In the genomic region with DNA sequence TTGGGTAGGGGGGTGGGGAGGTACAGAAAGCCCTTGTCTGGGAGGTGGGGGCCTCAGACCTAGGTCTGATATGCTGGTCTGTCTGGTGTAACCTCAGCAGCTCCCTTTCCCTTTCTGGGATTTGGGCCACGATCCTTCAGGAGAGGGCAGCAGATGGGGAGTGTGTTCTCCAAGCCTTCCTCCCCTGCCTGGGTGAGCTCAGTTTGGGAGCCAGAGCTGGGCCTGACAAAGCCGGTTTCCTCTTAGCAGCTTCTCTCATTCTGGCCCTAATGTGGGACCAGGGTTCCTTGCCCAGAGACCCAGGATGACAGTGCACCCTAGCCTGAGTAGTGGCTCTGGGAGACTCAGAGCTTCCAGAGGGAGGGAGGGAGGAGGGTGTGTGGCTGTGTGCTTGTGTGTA, we compare ENCODE assay signal across 19 cellular contexts.
DNase-seq lines count a peak whose midpoint lies in the region; ATAC-seq, FAIRE-seq and TF ChIP-seq lines count a peak whose summit lies in the region.
"Had no signal": no experiment of that assay in that cellular context is flagged by ENCODE, and none has a peak within 500 bp of the region (broad histone marks: within the 10 kb centered on the region; RNA-seq: fewer than 3 reads in every experiment).

No MANE protein-coding gene starts in this region.

- no peak overlapping the region; the same call in 1 of the 2 replicates for H3K4me2 ChIP-seq in K562 (ENCODE audit: insufficient read depth, low read length)

- H3K36me3 ChIP-seq in K562 (ENCODE audit: control insufficient read depth, insufficient read depth, low read length) (peaks cover 36% of the 10 kb centered on the region; the same call in 2 of the 3 replicates), left lung (peaks cover 0 to 64% of the 10 kb centered on the region in 2 donors), spleen (peaks cover 0 to 74% (median 10%) of the 10 kb centered on the region in 6 donors), MG63 (peaks cover 91% of the 10 kb centered on the region)

- H3K4me1 Mint-ChIP-seq in HFFc6 (ENCODE audit: low read depth): peaks cover 43% of the 10 kb centered on the region

- WGBS in K562 (ENCODE audit: insufficient coverage, low coverage, missing lambda C conversion rate): 55% methylated on average over 2 of the region's 2 CpGs
- WGBS in spleen, 5 donors: 56 to 100% (median 75%) methylated on average over 1 to 2 of the region's 2 CpGs

- H3K79me2 ChIP-seq in K562 (ENCODE audit: control insufficient read depth, insufficient read depth, low read length): no peaks in the 10 kb centered on the region

- peak overlapping the region; percentile 42; the same call in 1 of the 2 replicates for H3K27ac Mint-ChIP-seq in HFFc6

- ATAC-seq in K562 (peak; percentile 43), left lung (peak; percentile 9)
- ATAC-seq: activated CD4-positive, CD25-positive, alpha-beta regulatory T cell treated with anti-CD3 and anti-CD28 coated beads, Interleukin-2, amount 50 U/mL, for 24 hours; GM12878; naive thymus-derived CD4-positive, alpha-beta T cell had no signal

- H3K9me3 ChIP-seq in K562 (replicated peaks; ENCODE audit: control insufficient read depth, insufficient read depth, low read depth, low read length): no peaks in the 10 kb centered on the region
- H3K9me3 ChIP-seq in left lung: no peaks in the 10 kb centered on the region
- H3K9me3 ChIP-seq in spleen: no peaks in the 10 kb centered on the region
- H3K9me3 ChIP-seq in MG63: no peaks in the 10 kb centered on the region
- H3K9me3 ChIP-seq: Caco-2 had no signal

- H3K9me3 Mint-ChIP-seq in HFFc6: no peaks in the 10 kb centered on the region
- H3K9me3 Mint-ChIP-seq: naive thymus-derived CD4-positive, alpha-beta T cell had no signal

- no peak for TF ChIP-seq RAD21 in K562 (CRISPR knock-in tag; conservative IDR thresholded peaks at IDR 0.05 in 1 of 2, IDR thresholded peaks at IDR 0.05 in 1 of 2)

- DNase-seq in HFFc6 (no peak), K562 (ENCODE audit: extremely low read depth in 1 of 4, low spot score in 3 of 4) (no peak), left lung (no peak), spleen (no peak), posterior cingulate gyrus (no peak), MG63 (no peak), DMS53 (lab: John Stamatoyannopoulos, UW) (no peak)
- DNase-seq: activated effector memory CD4-positive, alpha-beta T cell treated with anti-CD3 and anti-CD28 coated beads, Interleukin-2, amount 50 U/mL, for 16 hours; amniotic stem cell; Caco-2; Kasumi-1; naive thymus-derived CD4-positive, alpha-beta T cell; NCI-H1436; NCI-H2227 treated with DMSO at 0.1 percent for 48 hours; stimulated activated CD4-positive, alpha-beta T cell treated with anti-CD3 and anti-CD28 coated beads, Interleukin-15, amount 100 ng/mL, for 24 hours had no signal

- FAIRE-seq in K562 (lab: Jason Lieb, UNC): peak; percentile 6
- FAIRE-seq: G401.6, GM12878 had no signal

- no peak for TF ChIP-seq EP300 in K562 (IDR thresholded peaks at IDR 0.05; ENCODE audit: low read length)

- intact Hi-C loops in K562 (cut with micrococcal nuclease) (no loop called here), left lung (cut with DNase I) (no loop called here), spleen (cut with DNase I; ENCODE audit: low total_unique reads) (no loop called here), posterior cingulate gyrus (cut with DNase I) (no loop called here)

- no peak overlapping the region for H3K4me3 Mint-ChIP-seq in HFFc6
- H3K4me3 Mint-ChIP-seq: naive thymus-derived CD4-positive, alpha-beta T cell had no signal

- H3K27ac ChIP-seq in K562 (ENCODE audit: extremely low read depth, low read depth, low read length) (0 out of 3 replicates have a peak overlapping the region, but pooled peaks have one; percentile 34), left lung (peak overlapping the region in 1 of 2 donors; percentile 7), spleen (peak overlapping the region in 5 of 8 donors; percentile 41 to 95 (median 88))

- no peaks in the 10 kb centered on the region for H3K9me1 ChIP-seq in K562 (ENCODE audit: control insufficient read depth, insufficient read depth, low read length)

- H3K27me3 ChIP-seq in K562 (ENCODE audit: control insufficient read depth in 2 of 2, insufficient read depth in 2 of 2, low read length in 2 of 2): no peaks in the 10 kb centered on the region
- no peaks in the 10 kb centered on the region for H3K27me3 ChIP-seq in left lung
- no peaks in the 10 kb centered on the region for H3K27me3 ChIP-seq in spleen (replicated peaks in 1 of 7)
- H3K27me3 ChIP-seq in MG63: no peaks in the 10 kb centered on the region

- H3K4me3 ChIP-seq in K562 (no peak overlapping the region), left lung (no peak overlapping the region), spleen (no peak overlapping the region), MG63 (no peak overlapping the region)
- H3K4me3 ChIP-seq: coronary artery, GM12878 had no signal

- TF ChIP-seq POLR2A in K562 (conservative IDR thresholded peaks at IDR 0.05) (no peak), spleen (IDR thresholded peaks at IDR 0.05) (no peak)

- H4K20me1 ChIP-seq in K562 (replicated peaks; ENCODE audit: control insufficient read depth, insufficient read depth, low read length): no peaks in the 10 kb centered on the region; the same call in 1 of the 2 replicates

- H3K4me1 ChIP-seq in K562 (replicated peaks in 1 of 2; ENCODE audit: control insufficient read depth in 2 of 2, insufficient read depth in 2 of 2, low read length in 2 of 2): peaks cover 5 to 55% of the 10 kb centered on the region in 2 experiments; a peak in 4 of 5 replicates
- H3K4me1 ChIP-seq in left lung: peaks cover 6 to 27% of the 10 kb centered on the region in 2 donors
- H3K4me1 ChIP-seq in spleen: peaks cover 9 to 75% (median 55%) of the 10 kb centered on the region in 6 donors

- POLR2A ChIA-PET in K562 (lab: Yijun Ruan, JAX): interaction anchor here (0.6 to 1.7 kb wide), 5 partner anchors 10 to 183 kb away, joined by 3 to 4 read pairs (median 4); no protein-coding TSS in a partner anchor

- CTCF ChIA-PET in K562 (lab: Yijun Ruan, JAX; ENCODE audit: low intra/inter-chr PET ratio): no interaction called here

- H3K36me3 Mint-ChIP-seq in HFFc6 (ENCODE audit: low read depth): peaks cover 18% of the 10 kb centered on the region; the same call in 1 of the 2 replicates

- no peak overlapping the region for H2AFZ ChIP-seq in K562 (ENCODE audit: low read depth, low read length)

- H3K27me3 Mint-ChIP-seq in HFFc6 (ENCODE audit: insufficient read depth): peaks cover 2% of the 10 kb centered on the region
- H3K27me3 Mint-ChIP-seq: naive thymus-derived CD4-positive, alpha-beta T cell had no signal

- BruUV-seq in K562 (replicated peaks; lab: Mats Ljungman, UMichigan): no TSS peak

- peak overlapping the region in 1 of 2 experiments; percentile 76; a peak in 1 of 4 replicates for H3K9ac ChIP-seq in K562 (ENCODE audit: insufficient read depth in 1 of 2, low read depth in 2 of 2, low read length in 2 of 2)

- no peak for TF ChIP-seq CTCF in HFFc6 (IDR thresholded peaks at IDR 0.05)
- TF ChIP-seq CTCF in K562 (IDR thresholded peaks at IDR 0.05 in 2 of 3, conservative IDR thresholded peaks at IDR 0.05 in 1 of 3; ENCODE audit: insufficient read depth in 2 of 3, low read depth in 1 of 3, low read length in 3 of 3): no peak
- TF ChIP-seq CTCF in left lung (IDR thresholded peaks at IDR 0.05): no peak
- TF ChIP-seq CTCF in spleen (IDR thresholded peaks at IDR 0.05 in 8 of 11, conservative IDR thresholded peaks at IDR 0.05 in 3 of 11): no peak

- in situ Hi-C loops in K562 (cut with MboI): no loop called here

TF ChIP-seq in K562, 482 proteins besides CTCF, POLR2A, EP300 and RAD21:
- no peak for TF ChIP-seq HMG20B (CRISPR knock-in tag; IDR thresholded peaks at IDR 0.05)
- TF ChIP-seq STAG1 (CRISPR knock-in tag; IDR thresholded peaks at IDR 0.05; ENCODE audit: borderline replicate concordance): no peak
- TF ChIP-seq HMGN3 (IDR thresholded peaks at IDR 0.05; ENCODE audit: borderline replicate concordance, extremely low read depth, insufficient read length, low read depth, low read length): no peak
- no peak for TF ChIP-seq GTF2E2 (tag; IDR thresholded peaks at IDR 0.05)
- no peak for TF ChIP-seq ELF1 (tag; IDR thresholded peaks at IDR 0.05)
- TF ChIP-seq RBM15 (IDR thresholded peaks at IDR 0.05; ENCODE audit: insufficient read depth, low read length): no peak
- TF ChIP-seq CXXC5 (CRISPR knock-in tag; IDR thresholded peaks at IDR 0.05): no peak
- no peak for TF ChIP-seq ZNF217 (CRISPR knock-in tag; IDR thresholded peaks at IDR 0.05)
- no peak for TF ChIP-seq PYGO2 (tag; IDR thresholded peaks at IDR 0.05)
- no peak for TF ChIP-seq CEBPG (CRISPR knock-in tag; IDR thresholded peaks at IDR 0.05)
- TF ChIP-seq CEBPG (tag; conservative IDR thresholded peaks at IDR 0.05 in 1 of 2, IDR thresholded peaks at IDR 0.05 in 1 of 2): no peak
- no peak for TF ChIP-seq ESRRA (IDR thresholded peaks at IDR 0.05; ENCODE audit: borderline replicate concordance, low read depth)
- TF ChIP-seq, protein P1, sequence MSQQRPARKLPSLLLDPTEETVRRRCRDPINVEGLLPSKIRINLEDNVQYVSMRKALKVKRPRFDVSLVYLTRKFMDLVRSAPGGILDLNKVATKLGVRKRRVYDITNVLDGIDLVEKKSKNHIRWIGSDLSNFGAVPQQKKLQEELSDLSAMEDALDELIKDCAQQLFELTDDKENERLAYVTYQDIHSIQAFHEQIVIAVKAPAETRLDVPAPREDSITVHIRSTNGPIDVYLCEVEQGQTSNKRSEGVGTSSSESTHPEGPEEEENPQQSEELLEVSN (IDR thresholded peaks at IDR 0.05; ENCODE audit: borderline replicate concordance in 1 of 2, extremely low read depth in 1 of 2, insufficient read depth in 1 of 2, insufficient read length in 1 of 2, low read depth in 1 of 2, low read length in 1 of 2, poor library complexity in 1 of 2, severe bottlenecking in 1 of 2): no peak
- TF ChIP-seq BRD9 (IDR thresholded peaks at IDR 0.05; ENCODE audit: low read depth, partially characterized antibody): no peak
- no peak for TF ChIP-seq RFX5 (IDR thresholded peaks at IDR 0.05; ENCODE audit: low read depth, low read length)
- TF ChIP-seq SMAD1 (IDR thresholded peaks at IDR 0.05; ENCODE audit: low read depth, low read length, partially characterized antibody): no peak
- TF ChIP-seq ZNF766 (CRISPR knock-in tag; conservative IDR thresholded peaks at IDR 0.05): no peak
- no peak for TF ChIP-seq ZZZ3 (IDR thresholded peaks at IDR 0.05)
